ENCODE assay signal across 8 cellular contexts in the genomic region with DNA sequence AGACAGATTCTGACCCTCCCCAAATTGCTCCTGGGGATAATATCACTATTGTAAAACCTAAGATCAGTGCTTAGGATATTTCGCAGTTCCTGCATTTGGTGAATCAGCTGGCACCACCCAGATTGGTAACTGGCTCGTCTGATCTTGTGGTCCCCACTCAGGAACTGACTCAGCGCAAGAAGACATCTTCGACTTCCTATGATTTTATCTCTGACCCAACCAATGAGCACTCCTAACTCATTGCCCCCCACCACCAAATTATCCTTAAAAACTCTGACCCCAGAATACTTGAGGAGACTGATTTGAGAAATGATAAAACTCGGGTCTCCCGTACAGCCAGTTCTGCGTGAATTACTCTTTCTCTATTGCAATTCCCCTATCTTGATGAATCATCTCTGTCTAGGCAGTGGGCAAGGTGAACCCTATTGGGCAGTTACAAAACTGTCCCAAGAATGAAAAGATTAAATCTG. TPM values are rescaled to one million over a fixed set of nuclear protein-coding genes. Genes with fewer than 3 reads are reported as not detected.
DNase-seq lines count a peak whose midpoint lies in the region; ATAC-seq, FAIRE-seq and TF ChIP-seq lines count a peak whose summit lies in the region.

No MANE protein-coding gene starts in this region.

- H3K27me3 Mint-ChIP-seq in activated naive CD8-positive, alpha-beta T cell: no peaks in the 10 kb centered on the region

- in situ Hi-C loops in HepG2 (cut with HindIII; ENCODE audit: extremely low pct_ligation_motif_present, low pct_unique_long_range_greater_than_20kb): no loop called here

- DNase-seq in Daoy (ENCODE audit: low read depth) (peak; percentile 80), smooth muscle cell (lab: John Stamatoyannopoulos, UW; ENCODE audit: unreplicated experiment) (no peak), Ammon's horn (ENCODE audit: low spot score) (no peak), HepG2 (ENCODE audit: low spot score) (no peak)

- TF ChIP-seq EP300 in HepG2 (IDR thresholded peaks at IDR 0.05; ENCODE audit: low read depth in 2 of 2, low read length in 2 of 2) (no peak), HepG2 (CRISPR knock-in tag; IDR thresholded peaks at IDR 0.05; ENCODE audit: borderline replicate concordance) (no peak)

- H3K27me3 ChIP-seq in smooth muscle cell (ENCODE audit: low read depth): no peaks in the 10 kb centered on the region
- no peaks in the 10 kb centered on the region; a peak in 1 of 5 replicates for H3K27me3 ChIP-seq in HepG2 (ENCODE audit: control insufficient read depth in 1 of 2, insufficient read depth in 2 of 2, low read length in 2 of 2)

- no peak overlapping the region for H3K4me3 ChIP-seq in smooth muscle cell
- no peak overlapping the region for H3K4me3 ChIP-seq in HepG2 (replicated peaks in 1 of 3; ENCODE audit: insufficient read depth in 1 of 3, low read depth in 2 of 3, low read length in 3 of 3)

- no peaks in the 10 kb centered on the region for H3K9me3 ChIP-seq in smooth muscle cell (replicated peaks; ENCODE audit: low read depth)
- no peaks in the 10 kb centered on the region for H3K9me3 ChIP-seq in HepG2 (ENCODE audit: low read length)

- H3K36me3 Mint-ChIP-seq in activated naive CD8-positive, alpha-beta T cell: no peaks in the 10 kb centered on the region

- no peaks in the 10 kb centered on the region for H3K4me1 ChIP-seq in smooth muscle cell (ENCODE audit: low read depth)
- H3K4me1 ChIP-seq in HepG2 (ENCODE audit: insufficient read depth, low read length): peaks cover 12% of the 10 kb centered on the region

- H3F3A ChIP-seq in smooth muscle cell (ENCODE audit: low read depth): no peaks in the 10 kb centered on the region

- H3K4me2 ChIP-seq in smooth muscle cell: peak overlapping the region; percentile 30
- H3K4me2 ChIP-seq in HepG2 (ENCODE audit: low read depth, low read length): no peak overlapping the region

- FAIRE-seq in HepG2 (lab: Jason Lieb, UNC): no peak

- BruUV-seq in HepG2 (replicated peaks; lab: Mats Ljungman, UMichigan): no TSS peak

- no peaks in the 10 kb centered on the region for H3K79me2 ChIP-seq in smooth muscle cell (ENCODE audit: low read depth)
- no peaks in the 10 kb centered on the region for H3K79me2 ChIP-seq in HepG2 (ENCODE audit: insufficient read depth, low read length)

- POLR2A ChIA-PET in HepG2 (lab: Yijun Ruan, JAX): no interaction called here

- intact Hi-C loops in HepG2 (cut with micrococcal nuclease; ENCODE audit: unreplicated experiment): no loop called here

- H3K9ac ChIP-seq in smooth muscle cell (ENCODE audit: low read depth) (no peak overlapping the region), HepG2 (ENCODE audit: insufficient read depth, low read depth, low read length) (no peak overlapping the region)

- H2AFZ ChIP-seq in smooth muscle cell (ENCODE audit: low read depth) (no peak overlapping the region), HepG2 (ENCODE audit: low read length) (no peak overlapping the region)

- CTCF ChIA-PET in HepG2 (lab: Yijun Ruan, JAX; ENCODE audit: low intra/inter-chr PET ratio, low total read pairs): no interaction called here

- H3K9me3 Mint-ChIP-seq in activated naive CD8-positive, alpha-beta T cell (ENCODE audit: low read depth): no peaks in the 10 kb centered on the region

- H3K4me1 Mint-ChIP-seq in activated naive CD8-positive, alpha-beta T cell (ENCODE audit: low read depth): peaks cover 25% of the 10 kb centered on the region

- no peaks in the 10 kb centered on the region for H4K20me1 ChIP-seq in smooth muscle cell (ENCODE audit: low read depth)
- no peaks in the 10 kb centered on the region for H4K20me1 ChIP-seq in HepG2 (ENCODE audit: insufficient read depth, low read length)

- 38% methylated on average over 7 of the region's 7 CpGs for WGBS in smooth muscle cell (ENCODE audit: low lambda C conversion rate)
- WGBS in HepG2 (ENCODE audit: low lambda C conversion rate): 52% methylated on average over 7 of the region's 7 CpGs

- TF ChIP-seq POLR2A in HepG2 (IDR thresholded peaks at IDR 0.05; ENCODE audit: insufficient read depth in 1 of 2, low read depth in 2 of 2, low read length in 2 of 2): no peak

- H3K27ac ChIP-seq in smooth muscle cell (ENCODE audit: low read depth) (peak overlapping the region; percentile 33), HepG2 (ENCODE audit: extremely low read length, insufficient read depth, low read length) (no peak overlapping the region)

- TF ChIP-seq CTCF in smooth muscle cell (IDR thresholded peaks at IDR 0.05; ENCODE audit: borderline replicate concordance, insufficient read depth, poor library complexity, severe bottlenecking): no peak
- no peak for TF ChIP-seq CTCF in HepG2 (CRISPR knock-in tag; IDR thresholded peaks at IDR 0.05)

- H3K27ac Mint-ChIP-seq in activated naive CD8-positive, alpha-beta T cell: peak overlapping the region; percentile 79

- H3K36me3 ChIP-seq in smooth muscle cell (ENCODE audit: low read depth) (no peaks in the 10 kb centered on the region), HepG2 (replicated peaks in 1 of 2; ENCODE audit: control insufficient read depth in 1 of 2, insufficient read depth in 2 of 2, low read length in 2 of 2) (no peaks in the 10 kb centered on the region)

- ATAC-seq in SK-N-SH treated with all-trans-retinoic acid at 6 μM for 48 hours: peak; percentile 88
- no peak for ATAC-seq in GM19397 (IDR thresholded peaks at IDR 0.05; ENCODE audit: unreplicated experiment)
- no peak for ATAC-seq in GM21360 (IDR thresholded peaks at IDR 0.05; ENCODE audit: unreplicated experiment)
- ATAC-seq in HepG2: no peak

- no peak for TF ChIP-seq RAD21 in HepG2 (CRISPR knock-in tag; IDR thresholded peaks at IDR 0.05)

- H3K4me3 Mint-ChIP-seq in activated naive CD8-positive, alpha-beta T cell: peak overlapping the region; percentile 79

TF ChIP-seq in SK-N-SH treated with all-trans-retinoic acid at 6 μM for 48 hours, 23 proteins besides CTCF, POLR2A, EP300 and RAD21 (continues in another document):
- TF ChIP-seq ZNF8 (CRISPR knock-in tag; IDR thresholded peaks at IDR 0.05): no peak
- TF ChIP-seq ZFP3 (CRISPR knock-in tag; IDR thresholded peaks at IDR 0.05): no peak
- TF ChIP-seq TOX (CRISPR knock-in tag; IDR thresholded peaks at IDR 0.05; ENCODE audit: borderline replicate concordance): no peak

RNA-seq across cellular contexts. Expression of a gene that starts 20.2 kb away (rescaled TPM):
- total RNA-seq in Daoy (2014; rRNA removed; shearing (Covaris generic)): 54.9 and 64.8 TPM in 2 replicates
- total RNA-seq in smooth muscle cell (107 and 123 TPM in 2 replicates), HepG2 (2016; rRNA removed; fragmentation: Illumina TruSeq; extraction: Trizol) (49.5 and 90.2 TPM in 2 replicates)
- polyA plus RNA-seq in smooth muscle cell (86.9 and 110 TPM in 2 replicates), HepG2 (2011; rRNA removed) (176 and 203 TPM in 2 replicates)
- total RNA-seq in HepG2 (2016; cell fraction: cytosol; rRNA removed; fragmentation: Illumina TruSeq; extraction: Trizol; ENCODE audit: low read depth): 13.4 and 13.5 TPM in 2 replicates
- total RNA-seq in HepG2 (2016; cell fraction: insoluble cytoplasmic fraction; rRNA removed; fragmentation: Illumina TruSeq; extraction: Trizol): 46.2 and 90.7 TPM in 2 replicates
- total RNA-seq in HepG2 (2016; cell fraction: membrane; rRNA removed; fragmentation: Illumina TruSeq; extraction: Trizol): 34.2 and 39.7 TPM in 2 replicates
- total RNA-seq in HepG2 (2016; cell fraction: nucleus; rRNA removed; fragmentation: Illumina TruSeq; extraction: Trizol): 74.6 and 91.1 TPM in 2 replicates
- 188 and 194 TPM in 2 replicates for polyA plus RNA-seq in HepG2 (2011; cell fraction: cytosol; rRNA removed)
- polyA plus RNA-seq in HepG2 (2011; cell fraction: nucleus; rRNA removed): 48.0 and 50.3 TPM in 2 replicates
- 103 and 105 TPM in 2 replicates for polyA plus RNA-seq in HepG2 (2012)
- 10.8 and 11.8 TPM in 2 replicates for polyA plus RNA-seq in HepG2 (2016; cell fraction: cytosol; fragmentation: Illumina TruSeq; extraction: Trizol; ENCODE audit: low read depth)
- 56.4 and 59.5 TPM in 2 replicates for polyA plus RNA-seq in HepG2 (2016; cell fraction: insoluble cytoplasmic fraction; fragmentation: Illumina TruSeq; extraction: Trizol; ENCODE audit: low read depth)
- 24.0 and 24.5 TPM in 2 replicates for polyA plus RNA-seq in HepG2 (2016; cell fraction: membrane; fragmentation: Illumina TruSeq; extraction: Trizol; ENCODE audit: low read depth)
- polyA plus RNA-seq in HepG2 (2016; cell fraction: nucleus; fragmentation: Illumina TruSeq; extraction: Trizol; ENCODE audit: insufficient read depth, low read depth): 131 and 138 TPM in 2 replicates
- 95.4 and 192 TPM in 2 replicates for polyA minus RNA-seq in HepG2 (2011; rRNA and poly(A)+ RNA removed; ENCODE audit: low replicate concordance)
- polyA minus RNA-seq in HepG2 (2011; cell fraction: cytosol; rRNA and poly(A)+ RNA removed): 126 and 147 TPM in 2 replicates
- polyA minus RNA-seq in HepG2 (2011; cell fraction: nucleus; rRNA and poly(A)+ RNA removed): 25.6 and 36.6 TPM in 2 replicates

RNA-seq across cellular contexts. Expression of a gene that starts 55.7 kb away (rescaled TPM):
- not detected in 2 replicates for total RNA-seq in Daoy (2014; rRNA removed; shearing (Covaris generic))
- not detected in 2 replicates for total RNA-seq in smooth muscle cell
- not detected in 2 replicates for polyA plus RNA-seq in smooth muscle cell
- not detected in 2 replicates for total RNA-seq in HepG2 (2016; rRNA removed; fragmentation: Illumina TruSeq; extraction: Trizol)
- not detected in 2 replicates for total RNA-seq in HepG2 (2016; cell fraction: cytosol; rRNA removed; fragmentation: Illumina TruSeq; extraction: Trizol; ENCODE audit: low read depth)
- not detected in 2 replicates for total RNA-seq in HepG2 (2016; cell fraction: insoluble cytoplasmic fraction; rRNA removed; fragmentation: Illumina TruSeq; extraction: Trizol)
- not detected in 2 replicates for total RNA-seq in HepG2 (2016; cell fraction: membrane; rRNA removed; fragmentation: Illumina TruSeq; extraction: Trizol)
- not detected in 2 replicates for total RNA-seq in HepG2 (2016; cell fraction: nucleus; rRNA removed; fragmentation: Illumina TruSeq; extraction: Trizol)
- polyA plus RNA-seq in HepG2 (2011; rRNA removed): not detected in 2 replicates
- polyA plus RNA-seq in HepG2 (2011; cell fraction: cytosol; rRNA removed): not detected in 2 replicates
- not detected in 2 replicates for polyA plus RNA-seq in HepG2 (2011; cell fraction: nucleus; rRNA removed)
- polyA plus RNA-seq in HepG2 (2012): not detected in 2 replicates
- not detected in 2 replicates for polyA plus RNA-seq in HepG2 (2016; cell fraction: cytosol; fragmentation: Illumina TruSeq; extraction: Trizol; ENCODE audit: low read depth)
- not detected in 2 replicates for polyA plus RNA-seq in HepG2 (2016; cell fraction: insoluble cytoplasmic fraction; fragmentation: Illumina TruSeq; extraction: Trizol; ENCODE audit: low read depth)
- polyA plus RNA-seq in HepG2 (2016; cell fraction: membrane; fragmentation: Illumina TruSeq; extraction: Trizol; ENCODE audit: low read depth): not detected in 2 replicates
- polyA plus RNA-seq in HepG2 (2016; cell fraction: nucleus; fragmentation: Illumina TruSeq; extraction: Trizol; ENCODE audit: insufficient read depth, low read depth): not detected in 2 replicates
- not detected in 2 replicates for polyA minus RNA-seq in HepG2 (2011; rRNA and poly(A)+ RNA removed; ENCODE audit: low replicate concordance)
- polyA minus RNA-seq in HepG2 (2011; cell fraction: cytosol; rRNA and poly(A)+ RNA removed): not detected in 2 replicates
- polyA minus RNA-seq in HepG2 (2011; cell fraction: nucleus; rRNA and poly(A)+ RNA removed): not detected in 2 replicates
